29 cellular contexts compared by ENCODE assay signal in genomic region chr3:40450438-40450837, GRCh38.
"Had no signal": no experiment of that assay in that cellular context is flagged by ENCODE, and none has a peak within 500 bp of the region (broad histone marks: within the 10 kb centered on the region; RNA-seq: fewer than 3 reads in every experiment).

No MANE protein-coding gene starts in this region.

- H3K4me3 ChIP-seq: body of pancreas, breast epithelium, MG63, SJCRH30, SK-N-MC had no signal

- DNase-seq: activated CD4-positive, alpha-beta T cell treated with anti-CD3 and anti-CD28 coated beads, Interleukin-2, amount 10 ng/mL, durations not matched to agents 24 days and 14 days; activated CD4-positive, alpha-beta T cell treated with anti-CD3 and anti-CD28 coated beads, Interleukin-2, amount 50 U/mL, for 4 hours; activated CD4-positive, CD25-positive, alpha-beta regulatory T cell; activated CD8-positive, alpha-beta T cell treated with anti-CD3 and anti-CD28 coated beads for 36 hours; activated gamma-delta T cell; activated naive CD4-positive, alpha-beta T cell treated with Interleukin-2 at 50 U/mL for 16 hours; activated naive CD8-positive, alpha-beta T cell treated with anti-CD3 and anti-CD28 coated beads, Interleukin-2, amount 10 ng/mL, durations not matched to agents 7 days and 5 days; activated T-cell treated with anti-CD3 and anti-CD28 coated beads, Interleukin-2, amount 50 U/mL, for 1 hour; activated T-cell treated with anti-CD3 and anti-CD28 coated beads, Interleukin-2, amount 50 U/mL, for 72 hours; amygdala; body of pancreas; Kasumi-1; KBM-7; MG63; NCI-H1048; NCI-H1105 treated with DMSO at 0.1 percent for 48 hours; NCI-H1436; NCI-H1694; NCI-H2029; NCI-H2107; NCI-H345; NCI-H524 treated with DMSO at 0.1 percent for 48 hours; SHP77; SJCRH30; T1000; WERI-Rb-1 had no signal

- H3K27me3 ChIP-seq: body of pancreas, breast epithelium, MG63, SJCRH30 had no signal

- ATAC-seq: activated CD8-positive, alpha-beta T cell treated with anti-CD3 and anti-CD28 coated beads for 36 hours; activated T-cell treated with anti-CD3 and anti-CD28 coated beads, Interleukin-2, amount 50 U/mL, for 72 hours; body of pancreas; Panc1 had no signal

- H3K27ac ChIP-seq: breast epithelium, SJCRH30, SK-N-MC, WERI-Rb-1 had no signal
